8 cellular contexts compared by ENCODE assay signal in the genomic region with DNA sequence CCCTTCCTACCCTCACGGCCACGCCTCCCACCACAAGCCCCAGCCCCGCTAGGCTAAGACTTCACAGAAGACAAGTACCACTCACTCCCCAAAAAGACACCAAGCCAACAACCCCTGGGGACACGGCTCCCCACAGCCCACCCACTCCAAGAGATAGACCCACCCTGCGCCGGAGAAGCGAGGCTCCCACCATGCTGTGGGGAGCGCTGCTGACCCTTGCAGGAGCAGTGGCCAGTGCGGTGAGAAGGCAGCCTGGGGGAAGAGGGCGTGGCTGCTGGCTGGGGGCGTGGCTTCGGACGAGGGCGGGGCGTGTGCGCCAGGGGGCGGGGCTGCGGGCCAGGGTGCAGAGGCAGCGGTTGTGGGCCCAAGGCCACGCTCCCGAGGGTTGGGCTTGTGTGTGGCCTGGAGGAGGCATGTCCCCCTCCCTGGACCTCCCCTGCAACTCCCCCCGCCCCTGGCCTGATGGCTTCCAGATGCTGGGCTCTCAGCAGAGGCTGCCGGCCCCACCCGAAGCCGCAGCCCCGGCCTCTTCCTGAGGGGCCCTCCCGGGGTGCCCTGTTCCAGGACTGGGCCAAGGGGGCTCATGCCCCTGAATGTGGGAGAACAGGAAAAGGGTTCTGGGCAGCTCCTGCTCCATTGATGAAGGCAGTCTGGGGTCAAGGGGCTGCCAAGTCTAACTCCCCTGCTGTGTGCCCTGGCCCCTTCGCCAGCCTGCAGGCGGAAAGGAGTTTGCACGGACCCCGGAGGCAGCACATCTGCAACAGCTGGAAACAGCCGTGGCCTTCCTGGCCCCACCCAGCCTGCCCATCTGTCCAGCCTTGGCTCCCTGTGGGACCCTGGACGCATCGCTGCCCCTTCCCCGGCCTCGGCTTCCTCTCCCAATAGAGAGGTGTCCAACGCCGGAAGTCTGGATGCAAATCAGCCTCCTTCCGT. TPM values are rescaled to one million over a fixed set of nuclear protein-coding genes. Genes with fewer than 3 reads are reported as not detected.
DNase-seq lines count a peak whose midpoint lies in the region; TF ChIP-seq lines count a peak whose summit lies in the region.

No MANE protein-coding gene starts in this region.

- H4K20me1 ChIP-seq in BLaER1: peaks cover 85% of the 10 kb centered on the region
- H4K20me1 ChIP-seq in neural progenitor cell (ENCODE audit: low read depth): peaks cover 80% of the 10 kb centered on the region

- peaks cover 31% of the 10 kb centered on the region for H3F3A ChIP-seq in neural progenitor cell (ENCODE audit: low read depth)

- H3K4me1 Mint-ChIP-seq in endothelial cell (ENCODE audit: unreplicated experiment) (no peaks in the 10 kb centered on the region), neural progenitor cell (peaks cover 14% of the 10 kb centered on the region)

- H3K27ac ChIP-seq in BLaER1 (peak overlapping the region; percentile 26; the same call in 1 of the 2 replicates), neural progenitor cell (no peak overlapping the region), prostate gland (no peak overlapping the region)

- no peak overlapping the region for H3K4me3 Mint-ChIP-seq in endothelial cell (ENCODE audit: unreplicated experiment)
- peak overlapping the region; percentile 30 for H3K4me3 Mint-ChIP-seq in neural progenitor cell

- H3K27me3 Mint-ChIP-seq in endothelial cell (ENCODE audit: unreplicated experiment) (peaks cover 12% of the 10 kb centered on the region), neural progenitor cell (ENCODE audit: insufficient read depth, low read depth) (peaks cover 5% of the 10 kb centered on the region)

- no peak overlapping the region for H3K9ac ChIP-seq in BLaER1
- H3K9ac ChIP-seq in neural progenitor cell: no peak overlapping the region

- TF ChIP-seq POLR2A in prostate gland (IDR thresholded peaks at IDR 0.05): no peak

- intact Hi-C loops in prostate gland (cut with DNase I): no loop called here

- H3K4me2 ChIP-seq in BLaER1 (no peak overlapping the region), neural progenitor cell (no peak overlapping the region)

- H3K36me3 ChIP-seq in BLaER1: peaks cover 96% of the 10 kb centered on the region
- H3K36me3 ChIP-seq in MG63: peaks cover 74% of the 10 kb centered on the region
- H3K36me3 ChIP-seq in neural progenitor cell: peaks cover 3% of the 10 kb centered on the region
- peaks cover 0 to 7% of the 10 kb centered on the region in 2 donors for H3K36me3 ChIP-seq in prostate gland

- TF ChIP-seq CTCF in endothelial cell (IDR thresholded peaks at IDR 0.05; ENCODE audit: unreplicated experiment): no peak
- no peak for TF ChIP-seq CTCF in neural progenitor cell (IDR thresholded peaks at IDR 0.05)
- no peak for TF ChIP-seq CTCF in prostate gland (IDR thresholded peaks at IDR 0.05)

- no peak overlapping the region for H2AFZ ChIP-seq in neural progenitor cell (replicated peaks)

- H3K27ac Mint-ChIP-seq in endothelial cell (ENCODE audit: unreplicated experiment) (peak overlapping the region; percentile 9), neural progenitor cell (no peak overlapping the region)

- 0 out of 2 replicates have a peak, but pooled peaks cover 10% of the 10 kb centered on the region for H3K4me1 ChIP-seq in BLaER1
- H3K4me1 ChIP-seq in neural progenitor cell: no peaks in the 10 kb centered on the region
- no peaks in the 10 kb centered on the region for H3K4me1 ChIP-seq in prostate gland (replicated peaks)

- H3K36me3 Mint-ChIP-seq in endothelial cell (ENCODE audit: low read depth, unreplicated experiment): peaks cover 5% of the 10 kb centered on the region
- H3K36me3 Mint-ChIP-seq in neural progenitor cell: peaks cover 17% of the 10 kb centered on the region

- DNase-seq in MG63: peak; percentile 81
- peak; percentile 49 for DNase-seq in endothelial cell (ENCODE audit: low spot score)
- DNase-seq in neural progenitor cell (ENCODE audit: low spot score): peak; percentile 73
- DNase-seq in hypothalamus (lab: John Stamatoyannopoulos, UW): no peak
- no peak for DNase-seq in prostate gland (ENCODE audit: low spot score)
- DNase-seq in DMS153 treated with DMSO at 0.1 percent for 48 hours (lab: John Stamatoyannopoulos, UW; ENCODE audit: unreplicated experiment): no peak
- DNase-seq in NCI-H1048 (lab: John Stamatoyannopoulos, UW): no peak

- H3K27me3 ChIP-seq in BLaER1 (no peaks in the 10 kb centered on the region), MG63 (no peaks in the 10 kb centered on the region), neural progenitor cell (no peaks in the 10 kb centered on the region), prostate gland (replicated peaks; ENCODE audit: insufficient read depth) (no peaks in the 10 kb centered on the region)

- no peaks in the 10 kb centered on the region for H3K9me3 ChIP-seq in BLaER1
- no peaks in the 10 kb centered on the region for H3K9me3 ChIP-seq in MG63
- H3K9me3 ChIP-seq in neural progenitor cell (ENCODE audit: low read depth): no peaks in the 10 kb centered on the region
- H3K9me3 ChIP-seq in prostate gland: no peaks in the 10 kb centered on the region

- H3K4me3 ChIP-seq in BLaER1 (no peak overlapping the region), MG63 (no peak overlapping the region), neural progenitor cell (no peak overlapping the region), prostate gland (no peak overlapping the region)

- no peaks in the 10 kb centered on the region for H3K9me3 Mint-ChIP-seq in endothelial cell (ENCODE audit: unreplicated experiment)
- H3K9me3 Mint-ChIP-seq in neural progenitor cell: no peaks in the 10 kb centered on the region

- peaks cover 71% of the 10 kb centered on the region for H3K79me2 ChIP-seq in neural progenitor cell (ENCODE audit: low read depth)

- WGBS in prostate gland: 66% methylated on average over 29 of the region's 39 CpGs

RNA-seq across cellular contexts. Expression of gene TFAP4, which starts 9.1 kb away (rescaled TPM):
- total RNA-seq in MG63 (2014; rRNA removed; shearing (Covaris generic); ENCODE audit: low replicate concordance): 28.5 and 42.2 TPM in 2 replicates
- total RNA-seq in endothelial cell (ENCODE audit: unreplicated experiment): 6.2 TPM
- 19.8 and 24.8 TPM in 2 replicates for total RNA-seq in neural progenitor cell (ENCODE audit: low replicate concordance)
- 10 to 100 TPM in 1 of 2 donors, 1 to 10 TPM in 1; 9.0 to 12.8 TPM for total RNA-seq in prostate gland

RNA-seq across cellular contexts. Expression of gene SRL, which starts 21.9 kb away (rescaled TPM):
- total RNA-seq in MG63 (2014; rRNA removed; shearing (Covaris generic); ENCODE audit: low replicate concordance): 0.03 TPM in 1 of 2 replicates, not detected in the other
- total RNA-seq in endothelial cell (ENCODE audit: unreplicated experiment) (0.26 TPM), neural progenitor cell (ENCODE audit: low replicate concordance) (0.06 and 0.22 TPM in 2 replicates), prostate gland (1 to 10 TPM; 2.6 to 5.3 TPM)

RNA-seq across cellular contexts. Expression of gene GLIS2, which starts 52.1 kb away (rescaled TPM):
- 0.22 and 2.1 TPM in 2 replicates for total RNA-seq in MG63 (2014; rRNA removed; shearing (Covaris generic); ENCODE audit: low replicate concordance)
- total RNA-seq in endothelial cell (ENCODE audit: unreplicated experiment) (1.6 TPM), neural progenitor cell (ENCODE audit: low replicate concordance) (0.15 and 1.3 TPM in 2 replicates), prostate gland (10 to 100 TPM in 1 of 2 donors, 1 to 10 TPM in 1; 3.8 to 10.5 TPM)

Comparison
In these comparisons a context has a peak if more than half of its experiments do, and no peak if none do; other contexts are left out.
1. DNase-seq: peak in MG63 (single experiment), endothelial cell (single experiment) and neural progenitor cell (single experiment); none in hypothalamus (0 of 51), prostate gland (single experiment), DMS153 treated with DMSO at 0.1 percent for 48 hours (single experiment) and NCI-H1048 (single experiment).